13 cellular contexts compared by ENCODE assay signal in genomic region chr14:37565550-37565949, GRCh38. TPM values are rescaled to one million over a fixed set of nuclear protein-coding genes. Genes with fewer than 3 reads are reported as not detected.
DNase-seq lines count a peak whose midpoint lies in the region; ATAC-seq and TF ChIP-seq lines count a peak whose summit lies in the region.
"Had no signal": no experiment of that assay in that cellular context is flagged by ENCODE, and none has a peak within 500 bp of the region (broad histone marks: within the 10 kb centered on the region; RNA-seq: fewer than 3 reads in every experiment).

No MANE protein-coding gene starts in this region.

- no peaks in the 10 kb centered on the region for H3F3A ChIP-seq in OCI-LY1 (ENCODE audit: insufficient read depth, low read length)

- H3K9me3 ChIP-seq in OCI-LY1 (ENCODE audit: low read length) (no peaks in the 10 kb centered on the region), transverse colon (no peaks in the 10 kb centered on the region)
- H3K9me3 ChIP-seq: SJCRH30, uterus had no signal

- DNase-seq in NCI-H524 (lab: John Stamatoyannopoulos, UW): peak; percentile 7 to 64
- DNase-seq in NCI-H524 treated with DMSO at 0.1 percent for 48 hours (lab: John Stamatoyannopoulos, UW): no peak
- DNase-seq in fibroblast of pulmonary artery (ENCODE audit: low read depth): no peak
- DNase-seq in transverse colon: no peak
- no peak for DNase-seq in activated naive CD4-positive, alpha-beta T cell treated with Interleukin-2 at 50 U/mL for 16 hours
- DNase-seq: activated T-cell treated with anti-CD3 and anti-CD28 coated beads, Interleukin-2, amount 50 U/mL, for 1 hour; NCI-H2107; SJCRH30; small intestine; uterus had no signal

- 41 to 44% methylated on average over 1 of the region's 1 CpG for WGBS in transverse colon (ENCODE audit: low coverage in 1 of 2), 2 donors

- no peak overlapping the region for H3K4me2 ChIP-seq in OCI-LY1 (ENCODE audit: low read length)

- ATAC-seq in GM18870 (IDR thresholded peaks at IDR 0.05; ENCODE audit: unreplicated experiment) (no peak), HG03095 (IDR thresholded peaks at IDR 0.05; ENCODE audit: unreplicated experiment) (no peak)

- no peaks in the 10 kb centered on the region for H3K79me2 ChIP-seq in OCI-LY1 (ENCODE audit: insufficient read depth, low read length)

- TF ChIP-seq POLR2A in transverse colon (IDR thresholded peaks at IDR 0.05): no peak

- intact Hi-C loops in transverse colon (cut with DNase I; ENCODE audit: low total_unique reads): no loop called here

- no peaks in the 10 kb centered on the region for H3K4me1 ChIP-seq in OCI-LY1 (ENCODE audit: insufficient read depth, low read length, severe bottlenecking)
- peaks cover 0 to 17% (median 9%) of the 10 kb centered on the region in 4 donors for H3K4me1 ChIP-seq in transverse colon
- H3K4me1 ChIP-seq: SJCRH30, uterus had no signal

- TF ChIP-seq EP300 in transverse colon (IDR thresholded peaks at IDR 0.05; ENCODE audit: low read depth): no peak

- no peak overlapping the region for H3K9ac ChIP-seq in OCI-LY1 (ENCODE audit: low read length)

- H3K27ac ChIP-seq in OCI-LY1 (ENCODE audit: low read depth, low read length, poor library complexity, severe bottlenecking) (no peak overlapping the region), transverse colon (peak overlapping the region; percentile 59 to 81 (median 73))
- H3K27ac ChIP-seq: SJCRH30, uterus had no signal

- H2AFZ ChIP-seq in OCI-LY1 (ENCODE audit: low read length): no peak overlapping the region

- no peaks in the 10 kb centered on the region for H4K20me1 ChIP-seq in OCI-LY1 (ENCODE audit: insufficient read depth, low read length)

- H3K9me2 ChIP-seq in OCI-LY1 (ENCODE audit: low read depth, low read length): no peaks in the 10 kb centered on the region

- H3K27me3 ChIP-seq in OCI-LY1 (ENCODE audit: insufficient read depth, low read length) (no peaks in the 10 kb centered on the region), transverse colon (no peaks in the 10 kb centered on the region)
- H3K27me3 ChIP-seq: SJCRH30 had no signal

- in situ Hi-C loops in transverse colon (cut with MboI; ENCODE audit: low pct_ligation_motif_present in 1 of 4, low pct_unique_long_range_greater_than_20kb in 1 of 4, low sequenced_read_pairs in 3 of 4): loop anchor here in 2 of 4 donors (10.0 to 25.0 kb wide), 2 partner anchors 303 to 311 kb away; no protein-coding TSS in a partner anchor

- H3K4me3 ChIP-seq in OCI-LY1 (ENCODE audit: low read depth, low read length, poor library complexity, severe bottlenecking) (no peak overlapping the region), fibroblast of pulmonary artery (replicated peaks; ENCODE audit: low read depth, low read length) (no peak overlapping the region), transverse colon (peak overlapping the region in 3 of 4 donors; percentile 19 to 28 (median 23))
- H3K4me3 ChIP-seq: SJCRH30, uterus had no signal

- H3K36me3 ChIP-seq in OCI-LY1 (ENCODE audit: insufficient read depth, low read length) (no peaks in the 10 kb centered on the region), transverse colon (no peaks in the 10 kb centered on the region)
- H3K36me3 ChIP-seq: SJCRH30, uterus had no signal

- TF ChIP-seq CTCF in OCI-LY1 (IDR thresholded peaks at IDR 0.05; ENCODE audit: low read length): peak; percentile 13; the same call in 1 of the 2 replicates
- peak; percentile 22 for TF ChIP-seq CTCF in fibroblast of pulmonary artery (IDR thresholded peaks at IDR 0.05; ENCODE audit: low read length, missing control alignments)
- TF ChIP-seq CTCF in transverse colon (IDR thresholded peaks at IDR 0.05): peak; percentile 25 to 65 (median 38)

RNA-seq across cellular contexts. Expression of gene FOXA1, which starts 29.5 kb away (rescaled TPM):
- 100 to 1,000 TPM in 1 of 4 donors, 10 to 100 TPM in 3; 53.2 to 157 (median 71.4) TPM for total RNA-seq in transverse colon
- total RNA-seq: uterus had no signal

RNA-seq across cellular contexts. Expression of gene TTC6, which starts 29.9 kb away (rescaled TPM):
- total RNA-seq in transverse colon: 10 to 100 TPM in 1 of 4 donors, 1 to 10 TPM in 3; 1.5 to 12.5 (median 4.9) TPM

Comparison
In these comparisons a context has a peak if more than half of its experiments do, and no peak if none do; other contexts are left out.
1. DNase-seq: peak in NCI-H524 (2 of 2); none in NCI-H524 treated with DMSO at 0.1 percent for 48 hours (single experiment), fibroblast of pulmonary artery (single experiment), transverse colon (single experiment) and activated naive CD4-positive, alpha-beta T cell treated with Interleukin-2 at 50 U/mL for 16 hours (single experiment).
2. H3K4me3 ChIP-seq: peak in transverse colon (3 of 4); none in OCI-LY1 (single experiment) and fibroblast of pulmonary artery (single experiment).
3. Peak in every context shown above with its lines, with median percentiles within 50 percentile points of each other: CTCF ChIP-seq.